In genomic region chr2:70984576-70985282, GRCh38 we compare ENCODE assay signal across 9 cellular contexts. TPM values are rescaled to one million over a fixed set of nuclear protein-coding genes. Genes with fewer than 3 reads are reported as not detected.
DNase-seq lines count a peak whose midpoint lies in the region; ATAC-seq and TF ChIP-seq lines count a peak whose summit lies in the region.
"Had no signal": no experiment of that assay in that cellular context is flagged by ENCODE, and none has a peak within 500 bp of the region (broad histone marks: within the 10 kb centered on the region; RNA-seq: fewer than 3 reads in every experiment).

No MANE protein-coding gene starts in this region.

- peak overlapping the region; percentile 37; the same call in 1 of the 2 replicates for H3K4me2 ChIP-seq in MM.1S (ENCODE audit: low read depth, low read length)

- no peak overlapping the region for H3K27ac ChIP-seq in MM.1S (ENCODE audit: low read length)
- H3K27ac ChIP-seq in neutrophil = no peak overlapping the region
- no peak overlapping the region for H3K27ac ChIP-seq in thyroid gland
- H3K27ac ChIP-seq: SK-N-MC had no signal

- H3K79me2 ChIP-seq in MM.1S (ENCODE audit: low read length) = no peaks in the 10 kb centered on the region

- DNase-seq in ELR (ENCODE audit: low read depth) = peak; percentile 50
- DNase-seq in MM.1S = peak; percentile 68
- DNase-seq in activated CD8-positive, alpha-beta memory T cell treated with anti-CD3 and anti-CD28 coated beads for 48 hours (ENCODE audit: low read depth in 2 of 3, low spot score in 2 of 3) = peak in 2 of 3 experiments; percentile 67 to 69
- DNase-seq in erythroblast (lab: John Stamatoyannopoulos, UW) = peak; percentile 76 to 82
- DNase-seq in thyroid gland = peak; percentile 53 to 59
- DNase-seq in SW480 (ENCODE audit: low spot score) = no peak

- H3K27me3 ChIP-seq in MM.1S (replicated peaks; ENCODE audit: insufficient read depth, low read length) (no peaks in the 10 kb centered on the region), neutrophil (peaks cover 2% of the 10 kb centered on the region), thyroid gland (no peaks in the 10 kb centered on the region)

- H3K4me1 ChIP-seq in MM.1S (ENCODE audit: low read length) = no peaks in the 10 kb centered on the region; the same call in 1 of the 2 replicates
- H3K4me1 ChIP-seq in neutrophil (ENCODE audit: control insufficient read depth in 1 of 2, insufficient read depth in 1 of 2, low read depth in 1 of 2, low read length in 1 of 2) = peaks cover 0 to 8% of the 10 kb centered on the region in 2 experiments
- H3K4me1 ChIP-seq in thyroid gland = peaks cover 8 to 12% of the 10 kb centered on the region in 2 donors

- intact Hi-C loops in thyroid gland (cut with DNase I) = no loop called here

- H3K36me3 ChIP-seq in MM.1S (replicated peaks; ENCODE audit: insufficient read depth, low read length) (no peaks in the 10 kb centered on the region; the same call in 1 of the 2 replicates), neutrophil (peaks cover 43% of the 10 kb centered on the region), thyroid gland (peaks cover 14 to 17% of the 10 kb centered on the region in 2 donors)

- ATAC-seq in GM21717 (IDR thresholded peaks at IDR 0.05; ENCODE audit: unreplicated experiment) = peak; percentile 76

- H2AFZ ChIP-seq in MM.1S (ENCODE audit: low read length) = no peak overlapping the region

- no peak overlapping the region for H3K9ac ChIP-seq in MM.1S (ENCODE audit: low read length)

- WGBS in thyroid gland, 2 donors = 51 to 52% methylated on average over 15 to 26 of the region's 32 CpGs

- H3K9me2 ChIP-seq in MM.1S (replicated peaks; ENCODE audit: insufficient read depth, low read length) = no peaks in the 10 kb centered on the region

- H3K4me3 ChIP-seq in MM.1S (ENCODE audit: low read length) (no peak overlapping the region; the same call in 1 of the 2 replicates), neutrophil (ENCODE audit: low read depth in 1 of 2, low read length in 1 of 2) (no peak overlapping the region), thyroid gland (replicated peaks in 1 of 3) (no peak overlapping the region)
- H3K4me3 ChIP-seq: SK-N-MC had no signal

- TF ChIP-seq POLR2A in erythroblast (IDR thresholded peaks at IDR 0.05; ENCODE audit: low read length) (no peak), thyroid gland (IDR thresholded peaks at IDR 0.05) (no peak)

- no peaks in the 10 kb centered on the region for H3F3A ChIP-seq in MM.1S (ENCODE audit: insufficient read depth, low read length)

- H4K20me1 ChIP-seq in MM.1S (ENCODE audit: insufficient read depth, low read length) = peaks cover 3% of the 10 kb centered on the region; the same call in 1 of the 2 replicates

- TF ChIP-seq CTCF in MM.1S (IDR thresholded peaks at IDR 0.05; ENCODE audit: low read length) = peak; percentile 85
- TF ChIP-seq CTCF in neutrophil (IDR thresholded peaks at IDR 0.05) = peak; percentile 78
- peak; percentile 24 to 74 (median 50) for TF ChIP-seq CTCF in thyroid gland (IDR thresholded peaks at IDR 0.05)

- H3K9me3 ChIP-seq in MM.1S (replicated peaks; ENCODE audit: insufficient read depth, low read length) (no peaks in the 10 kb centered on the region), neutrophil (no peaks in the 10 kb centered on the region), thyroid gland (no peaks in the 10 kb centered on the region)

RNA-seq across cellular contexts. Expression of gene ANKRD53, which starts 6.3 kb away (rescaled TPM):
- total RNA-seq in thyroid gland = 1 to 10 TPM; 1.5 to 4.3 (median 2.7) TPM

RNA-seq across cellular contexts. Expression of gene TEX261, which starts 9.9 kb away (rescaled TPM):
- 10 to 100 TPM; 37.9 to 67.7 (median 51.4) TPM for total RNA-seq in thyroid gland

RNA-seq across cellular contexts. Expression of gene ATP6V1B1, which starts 49.0 kb away (rescaled TPM):
- not detected for total RNA-seq in thyroid gland
